In genomic region chr4:170497105-170497504, GRCh38 we compare ENCODE assay signal across 8 cellular contexts.
A peak's percentile ranks its signal among the peaks of the same experiment; 100 is the strongest.
DNase-seq lines count a peak whose midpoint lies in the region; FAIRE-seq and TF ChIP-seq lines count a peak whose summit lies in the region.

No MANE protein-coding gene starts in this region.

- no peaks in the 10 kb centered on the region for H3K79me1 ChIP-seq in H9 (ENCODE audit: insufficient read depth, low read depth, low read length, poor library complexity, severe bottlenecking)

- no peak overlapping the region for H3K18ac ChIP-seq in H9 (ENCODE audit: insufficient read length, low read depth, low read length)

- H2BK15ac ChIP-seq in H9 (ENCODE audit: low read depth, low read length) = no peak overlapping the region

- H3K4me2 ChIP-seq in H9 (ENCODE audit: insufficient read depth, insufficient read length, low read length) = no peak overlapping the region

- H3K4me1 ChIP-seq in H9 (ENCODE audit: insufficient read depth, low read length) (no peaks in the 10 kb centered on the region), breast epithelium (no peaks in the 10 kb centered on the region), vagina (no peaks in the 10 kb centered on the region)

- H3K9ac ChIP-seq in H9 (ENCODE audit: extremely low read depth, insufficient read length, low read length) = no peak overlapping the region

- H2BK20ac ChIP-seq in H9 (ENCODE audit: low read depth, low read length, poor library complexity, severe bottlenecking) = no peak overlapping the region

- no peak overlapping the region for H3K4me3 Mint-ChIP-seq in H9

- H3K27me3 ChIP-seq in H9 (ENCODE audit: insufficient read depth, low read length) (no peaks in the 10 kb centered on the region), breast epithelium (no peaks in the 10 kb centered on the region), vagina (no peaks in the 10 kb centered on the region)

- no peak overlapping the region for H3T11ph ChIP-seq in H9 (ENCODE audit: low read length)

- WGBS in H9 (ENCODE audit: extremely low coverage, insufficient read length, low lambda C conversion rate) = no CpG with 5 or more reads among the region's 12 CpGs

- no peaks in the 10 kb centered on the region for H3K27me3 Mint-ChIP-seq in H9 (ENCODE audit: low read depth)

- H3K56ac ChIP-seq in H9 (ENCODE audit: insufficient read length, low read depth, low read length) = no peak overlapping the region

- FAIRE-seq in GM12891 (lab: Jason Lieb, UNC) = peak; percentile 41

- H4K5ac ChIP-seq in H9 (ENCODE audit: insufficient read length, low read depth, low read length) = no peak overlapping the region

- H3K79me2 ChIP-seq in H9 (ENCODE audit: insufficient read depth, low read length) = no peaks in the 10 kb centered on the region

- intact Hi-C loops in breast epithelium (cut with DNase I; ENCODE audit: low total_unique reads) = no loop called here
- intact Hi-C loops in vagina (cut with DNase I) = no loop called here

- TF ChIP-seq CTCF in H9 (conservative IDR thresholded peaks at IDR 0.05) (no peak), breast epithelium (IDR thresholded peaks at IDR 0.05) (no peak), vagina (IDR thresholded peaks at IDR 0.05) (no peak)

- no peak for TF ChIP-seq POLR2A in GM12891 (IDR thresholded peaks at IDR 0.05; ENCODE audit: low read depth, low read length)
- TF ChIP-seq POLR2A in breast epithelium (IDR thresholded peaks at IDR 0.05) = no peak
- no peak for TF ChIP-seq POLR2A in vagina (IDR thresholded peaks at IDR 0.05)

- H3K14ac ChIP-seq in H9 (ENCODE audit: insufficient read depth, low read length) = no peak overlapping the region; the same call in 1 of the 2 replicates

- no peaks in the 10 kb centered on the region for H4K20me1 ChIP-seq in H9 (ENCODE audit: control insufficient read depth, insufficient read depth, insufficient read length)

- no peaks in the 10 kb centered on the region for H3K23me2 ChIP-seq in H9 (ENCODE audit: insufficient read length, low read depth, low read length, poor library complexity, severe bottlenecking)

- peaks cover 0 to 6% of the 10 kb centered on the region in 2 experiments; a peak in 4 of 5 replicates for H3K9me3 Mint-ChIP-seq in H9

- H3K36me3 Mint-ChIP-seq in H9 (ENCODE audit: insufficient read depth in 1 of 3, low read depth in 3 of 3) = peaks cover 0 to 5% (median 2%) of the 10 kb centered on the region in 3 experiments; a peak in 2 of 7 replicates

- no peak overlapping the region for H3K4ac ChIP-seq in H9 (ENCODE audit: low read depth, low read length)

- H2BK120ac ChIP-seq in H9 (ENCODE audit: low read depth, low read length, poor library complexity, severe bottlenecking) = no peak overlapping the region

- H2BK5ac ChIP-seq in H9 (ENCODE audit: insufficient read length, low read length) = no peak overlapping the region

- H3K36me3 ChIP-seq in breast epithelium = no peaks in the 10 kb centered on the region
- no peaks in the 10 kb centered on the region for H3K36me3 ChIP-seq in vagina

- H3K9me3 ChIP-seq in H9 (ENCODE audit: control insufficient read depth, low read depth, low read length) (no peaks in the 10 kb centered on the region), breast epithelium (peaks cover 0 to 8% of the 10 kb centered on the region in 2 donors), vagina (no peaks in the 10 kb centered on the region)

- H4K91ac ChIP-seq in H9 (ENCODE audit: insufficient read length, low read depth, low read length) = no peak overlapping the region

- H3K27ac ChIP-seq in H9 (ENCODE audit: insufficient read length, low read depth, low read length) (no peak overlapping the region), breast epithelium (no peak overlapping the region), vagina (peak overlapping the region; percentile 4)

- H2AK5ac ChIP-seq in H9 (ENCODE audit: insufficient read length, low read length) = no peak overlapping the region

- H3K23ac ChIP-seq in H9 (ENCODE audit: insufficient read length, low read depth, low read length) = no peak overlapping the region

- peaks cover 0 to 4% of the 10 kb centered on the region in 2 experiments; a peak in 2 of 4 replicates for H3K4me1 Mint-ChIP-seq in H9

- no peak overlapping the region for H3K27ac Mint-ChIP-seq in H9

- no peak for DNase-seq in GM12891 (ENCODE audit: insufficient read length, low spot score)
- peak; percentile 30 for DNase-seq in H9
- peak; percentile 48 to 75 for DNase-seq in NCI-H2081 (lab: John Stamatoyannopoulos, UW)
- DNase-seq in breast epithelium (ENCODE audit: low spot score in 2 of 2) = no peak
- DNase-seq in vagina (ENCODE audit: extremely low spot score in 2 of 2) = no peak
- no peak for DNase-seq in activated CD4-positive, alpha-beta T cell treated with anti-CD3 and anti-CD28 coated beads for 4 hours
- no peak for DNase-seq in activated effector memory CD4-positive, alpha-beta T cell treated with Interleukin-2 at 50 U/mL for 16 hours
- no peak for DNase-seq in SW 1271 (lab: John Stamatoyannopoulos, UW)

- no peak overlapping the region for H2AFZ ChIP-seq in H9 (ENCODE audit: low read length)

- no peak overlapping the region for H4K8ac ChIP-seq in H9 (replicated peaks; ENCODE audit: insufficient read length, low read depth, low read length)

- peak overlapping the region in 2 of 3 donors; percentile 42 to 59 for H3K4me3 ChIP-seq in breast epithelium
- peak overlapping the region; percentile 7 to 32 for H3K4me3 ChIP-seq in vagina

- no peak overlapping the region for H2BK12ac ChIP-seq in H9 (ENCODE audit: insufficient read length, low read depth, low read length)

TF ChIP-seq in GM12891, 5 proteins besides CTCF, POLR2A, EP300 and RAD21:
- TF ChIP-seq PAX5 (IDR thresholded peaks at IDR 0.05; ENCODE audit: insufficient read depth, low read length, severe bottlenecking) = no peak
- TF ChIP-seq SPI1 (IDR thresholded peaks at IDR 0.05; ENCODE audit: low read depth, low read length) = no peak
- no peak for TF ChIP-seq TAF1 (IDR thresholded peaks at IDR 0.05; ENCODE audit: low read depth, low read length)
- TF ChIP-seq POU2F2 (IDR thresholded peaks at IDR 0.05; ENCODE audit: low read depth, low read length) = no peak
- no peak for TF ChIP-seq POLR2AphosphoS5 (IDR thresholded peaks at IDR 0.05; ENCODE audit: low read depth, low read length)
TF ChIP-seq in GM12891: peak in this region for 0.

Comparison
In these comparisons a context has a peak if more than half of its experiments do, and no peak if none do; other contexts are left out.
1. DNase-seq: peak in H9 (single experiment) and NCI-H2081 (2 of 2); none in GM12891 (single experiment), breast epithelium (0 of 2), vagina (0 of 2), activated CD4-positive, alpha-beta T cell treated with anti-CD3 and anti-CD28 coated beads for 4 hours (0 of 2), activated effector memory CD4-positive, alpha-beta T cell treated with Interleukin-2 at 50 U/mL for 16 hours (single experiment) and SW 1271 (0 of 2).